In genomic region chr6:30493643-30494250, GRCh38 we compare ENCODE assay signal across 1 cellular context.
TF ChIP-seq lines count a peak whose summit lies in the region.

No MANE protein-coding gene starts in this region.

TF ChIP-seq in K562, 482 proteins besides CTCF, POLR2A, EP300 and RAD21 (continued from another document):
- TF ChIP-seq THRB (CRISPR knock-in tag; conservative IDR thresholded peaks at IDR 0.05) (0 out of 2 replicates have a peak, but pooled peaks have one; percentile 69), RBFOX2 (IDR thresholded peaks at IDR 0.05; ENCODE audit: low read depth, low read length) (peak; percentile 49; the same call in 1 of the 2 replicates), POLR2AphosphoS2 (IDR thresholded peaks at IDR 0.05; ENCODE audit: low read length) (0 out of 2 replicates have a peak, but pooled peaks have one; percentile 79)
- TF ChIP-seq, protein P1, sequence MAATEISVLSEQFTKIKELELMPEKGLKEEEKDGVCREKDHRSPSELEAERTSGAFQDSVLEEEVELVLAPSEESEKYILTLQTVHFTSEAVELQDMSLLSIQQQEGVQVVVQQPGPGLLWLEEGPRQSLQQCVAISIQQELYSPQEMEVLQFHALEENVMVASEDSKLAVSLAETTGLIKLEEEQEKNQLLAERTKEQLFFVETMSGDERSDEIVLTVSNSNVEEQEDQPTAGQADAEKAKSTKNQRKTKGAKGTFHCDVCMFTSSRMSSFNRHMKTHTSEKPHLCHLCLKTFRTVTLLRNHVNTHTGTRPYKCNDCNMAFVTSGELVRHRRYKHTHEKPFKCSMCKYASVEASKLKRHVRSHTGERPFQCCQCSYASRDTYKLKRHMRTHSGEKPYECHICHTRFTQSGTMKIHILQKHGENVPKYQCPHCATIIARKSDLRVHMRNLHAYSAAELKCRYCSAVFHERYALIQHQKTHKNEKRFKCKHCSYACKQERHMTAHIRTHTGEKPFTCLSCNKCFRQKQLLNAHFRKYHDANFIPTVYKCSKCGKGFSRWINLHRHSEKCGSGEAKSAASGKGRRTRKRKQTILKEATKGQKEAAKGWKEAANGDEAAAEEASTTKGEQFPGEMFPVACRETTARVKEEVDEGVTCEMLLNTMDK (IDR thresholded peaks at IDR 0.05; ENCODE audit: borderline replicate concordance, insufficient read depth, low read depth, low read length, poor library complexity, severe bottlenecking), result peak; percentile 58
